Comparison of ENCODE assay signal across 12 cellular contexts in genomic region chr16:3822366-3823045, GRCh38. TPM values are rescaled to one million over a fixed set of nuclear protein-coding genes. Genes with fewer than 3 reads are reported as not detected.
DNase-seq lines count a peak whose midpoint lies in the region; ATAC-seq and TF ChIP-seq lines count a peak whose summit lies in the region.
"Had no signal": no experiment of that assay in that cellular context is flagged by ENCODE, and none has a peak within 500 bp of the region (broad histone marks: within the 10 kb centered on the region; RNA-seq: fewer than 3 reads in every experiment).

No MANE protein-coding gene starts in this region.

- H3K36me3 Mint-ChIP-seq in activated naive CD4-positive, alpha-beta T cell treated with anti-CD3 and anti-CD28 coated beads, Interleukin-2, amount 10 ng/mL, durations not matched to agents 7 days and 5 days, result peaks cover 17% of the 10 kb centered on the region
- peaks cover 8% of the 10 kb centered on the region for H3K36me3 Mint-ChIP-seq in activated CD8-positive, alpha-beta T cell treated with anti-CD3 and anti-CD28 coated beads, Interleukin-2, amount 10 ng/mL, durations not matched to agents 7 days and 5 days (ENCODE audit: low read depth)
- H3K36me3 Mint-ChIP-seq in type B pancreatic cell, result peaks cover 11% of the 10 kb centered on the region

- TF ChIP-seq CTCF in left ventricle myocardium inferior (IDR thresholded peaks at IDR 0.05; ENCODE audit: borderline replicate concordance) (no peak), type B pancreatic cell (conservative IDR thresholded peaks at IDR 0.05) (no peak), body of pancreas (IDR thresholded peaks at IDR 0.05) (no peak)

- H3K27ac Mint-ChIP-seq in activated naive CD4-positive, alpha-beta T cell treated with anti-CD3 and anti-CD28 coated beads, Interleukin-2, amount 10 ng/mL, durations not matched to agents 7 days and 5 days, result no peak overlapping the region
- H3K27ac Mint-ChIP-seq in activated CD8-positive, alpha-beta T cell treated with anti-CD3 and anti-CD28 coated beads, Interleukin-2, amount 10 ng/mL, durations not matched to agents 7 days and 5 days, result peak overlapping the region; percentile 60
- H3K27ac Mint-ChIP-seq in type B pancreatic cell, result peak overlapping the region; percentile 18
- H3K27ac Mint-ChIP-seq: activated CD8-positive, alpha-beta memory T cell treated with anti-CD3 and anti-CD28 coated beads, Interleukin-2, amount 10 ng/mL, durations not matched to agents 7 days and 5 days had no signal

- no peak for TF ChIP-seq POLR2A in body of pancreas (IDR thresholded peaks at IDR 0.05)

- H3K4me1 ChIP-seq in left ventricle myocardium inferior (peaks cover 98% of the 10 kb centered on the region), body of pancreas (peaks cover 61% of the 10 kb centered on the region)

- CTCF ChIA-PET in activated naive CD4-positive, alpha-beta T cell treated with anti-CD3 and anti-CD28 coated beads, Interleukin-2, amount 10 ng/mL, durations not matched to agents 7 days and 5 days (lab: Charles Lee), result no interaction called here
- CTCF ChIA-PET in activated CD8-positive, alpha-beta T cell treated with anti-CD3 and anti-CD28 coated beads, Interleukin-2, amount 10 ng/mL, durations not matched to agents 7 days and 5 days (lab: Charles Lee), result no interaction called here

- DNase-seq in activated naive CD4-positive, alpha-beta T cell treated with anti-CD3 and anti-CD28 coated beads, Interleukin-2, amount 10 ng/mL, durations not matched to agents 7 days and 5 days, result no peak
- DNase-seq in activated naive CD4-positive, alpha-beta T cell treated with anti-CD3 and anti-CD28 coated beads, Interleukin-2, amount 50 U/mL, for 16 hours, result no peak
- no peak for DNase-seq in activated CD8-positive, alpha-beta T cell treated with anti-CD3 and anti-CD28 coated beads, Interleukin-2, amount 10 ng/mL, durations not matched to agents 7 days and 5 days
- DNase-seq in left ventricle myocardium inferior (no peak), type B pancreatic cell (ENCODE audit: extremely low spot score, unreplicated experiment) (no peak), body of pancreas (no peak), middle frontal gyrus (ENCODE audit: extremely low spot score, low spot score) (no peak)
- DNase-seq in stimulated activated CD4-positive, alpha-beta T cell treated with anti-CD3 and anti-CD28 coated beads, Interleukin-2, amount 100 ng/mL, for 48 hours, result no peak
- DNase-seq: activated CD8-positive, alpha-beta memory T cell treated with anti-CD3 and anti-CD28 coated beads, Interleukin-2, amount 10 ng/mL, durations not matched to agents 7 days and 5 days; C1 segment of cervical spinal cord; NCI-H146 had no signal

- H3K27me3 ChIP-seq in left ventricle myocardium inferior (ENCODE audit: low read depth) (no peaks in the 10 kb centered on the region), body of pancreas (no peaks in the 10 kb centered on the region)

- peaks cover 88% of the 10 kb centered on the region for H3K4me1 Mint-ChIP-seq in activated naive CD4-positive, alpha-beta T cell treated with anti-CD3 and anti-CD28 coated beads, Interleukin-2, amount 10 ng/mL, durations not matched to agents 7 days and 5 days
- H3K4me1 Mint-ChIP-seq in activated CD8-positive, alpha-beta T cell treated with anti-CD3 and anti-CD28 coated beads, Interleukin-2, amount 10 ng/mL, durations not matched to agents 7 days and 5 days (ENCODE audit: low read depth), result peaks cover 90% of the 10 kb centered on the region
- peaks cover 63% of the 10 kb centered on the region for H3K4me1 Mint-ChIP-seq in type B pancreatic cell (ENCODE audit: unreplicated experiment)

- WGBS in body of pancreas, 2 donors, result 70 to 75% methylated on average over 11 of the region's 11 CpGs

- intact Hi-C loops in left ventricle myocardium inferior (cut with micrococcal nuclease), result no loop called here
- intact Hi-C loops in body of pancreas (cut with DNase I), result no loop called here

- H3K36me3 ChIP-seq in left ventricle myocardium inferior, result no peaks in the 10 kb centered on the region
- no peaks in the 10 kb centered on the region for H3K36me3 ChIP-seq in body of pancreas (replicated peaks in 1 of 2; ENCODE audit: insufficient read depth in 1 of 2, low read depth in 2 of 2)
- H3K36me3 ChIP-seq: prostate gland had no signal

- H3K9me3 Mint-ChIP-seq in activated naive CD4-positive, alpha-beta T cell treated with anti-CD3 and anti-CD28 coated beads, Interleukin-2, amount 10 ng/mL, durations not matched to agents 7 days and 5 days, result no peaks in the 10 kb centered on the region
- no peaks in the 10 kb centered on the region for H3K9me3 Mint-ChIP-seq in activated CD8-positive, alpha-beta T cell treated with anti-CD3 and anti-CD28 coated beads, Interleukin-2, amount 10 ng/mL, durations not matched to agents 7 days and 5 days (ENCODE audit: insufficient read depth)
- no peaks in the 10 kb centered on the region for H3K9me3 Mint-ChIP-seq in type B pancreatic cell

- H3K4me3 ChIP-seq in left ventricle myocardium inferior, result no peak overlapping the region
- H3K4me3 ChIP-seq in body of pancreas, result no peak overlapping the region
- H3K4me3 ChIP-seq: prostate gland had no signal

- no peaks in the 10 kb centered on the region for H3K9me3 ChIP-seq in left ventricle myocardium inferior (replicated peaks)
- no peaks in the 10 kb centered on the region for H3K9me3 ChIP-seq in body of pancreas
- H3K9me3 ChIP-seq: prostate gland had no signal

- peak overlapping the region; percentile 43 for H3K27ac ChIP-seq in left ventricle myocardium inferior (replicated peaks)
- no peak overlapping the region for H3K27ac ChIP-seq in body of pancreas
- H3K27ac ChIP-seq: prostate gland had no signal

- H3K4me3 Mint-ChIP-seq in activated naive CD4-positive, alpha-beta T cell treated with anti-CD3 and anti-CD28 coated beads, Interleukin-2, amount 10 ng/mL, durations not matched to agents 7 days and 5 days, result peak overlapping the region; percentile 20
- peak overlapping the region; percentile 41 for H3K4me3 Mint-ChIP-seq in activated CD8-positive, alpha-beta T cell treated with anti-CD3 and anti-CD28 coated beads, Interleukin-2, amount 10 ng/mL, durations not matched to agents 7 days and 5 days
- no peak overlapping the region for H3K4me3 Mint-ChIP-seq in type B pancreatic cell
- H3K4me3 Mint-ChIP-seq: activated CD8-positive, alpha-beta memory T cell treated with anti-CD3 and anti-CD28 coated beads, Interleukin-2, amount 10 ng/mL, durations not matched to agents 7 days and 5 days had no signal

- POLR2A ChIA-PET in activated CD8-positive, alpha-beta T cell treated with anti-CD3 and anti-CD28 coated beads, Interleukin-2, amount 10 ng/mL, durations not matched to agents 7 days and 5 days (lab: Charles Lee), result interaction anchor here (0.6 kb wide), 1 partner anchor 21 kb away, joined by 3 read pairs; no protein-coding TSS in a partner anchor

- H3K27me3 Mint-ChIP-seq in activated naive CD4-positive, alpha-beta T cell treated with anti-CD3 and anti-CD28 coated beads, Interleukin-2, amount 10 ng/mL, durations not matched to agents 7 days and 5 days, result no peaks in the 10 kb centered on the region
- no peaks in the 10 kb centered on the region for H3K27me3 Mint-ChIP-seq in activated CD8-positive, alpha-beta T cell treated with anti-CD3 and anti-CD28 coated beads, Interleukin-2, amount 10 ng/mL, durations not matched to agents 7 days and 5 days (ENCODE audit: low read depth)
- H3K27me3 Mint-ChIP-seq in type B pancreatic cell, result no peaks in the 10 kb centered on the region

- ATAC-seq in activated CD8-positive, alpha-beta T cell treated with anti-CD3 and anti-CD28 coated beads, Interleukin-2, amount 10 ng/mL, durations not matched to agents 7 days and 5 days, result peak; percentile 56
- no peak for ATAC-seq in body of pancreas
- ATAC-seq: activated CD8-positive, alpha-beta memory T cell treated with anti-CD3 and anti-CD28 coated beads, Interleukin-2, amount 10 ng/mL, durations not matched to agents 7 days and 5 days had no signal

RNA-seq across cellular contexts. Expression of gene CREBBP, which starts 58.0 kb away (rescaled TPM):
- 10 to 100 TPM; 51.8 to 55.8 TPM for total RNA-seq in activated CD8-positive, alpha-beta T cell treated with anti-CD3 and anti-CD28 coated beads, Interleukin-2, amount 10 ng/mL, durations not matched to agents 7 days and 5 days
- total RNA-seq in left ventricle myocardium inferior (33.5 TPM), type B pancreatic cell (ENCODE audit: low replicate concordance) (85.1 and 93.6 TPM in 2 replicates), body of pancreas (10 to 100 TPM; 35.3 to 57.7 TPM)
